ENCODE assay signal across 23 cellular contexts in the genomic region with DNA sequence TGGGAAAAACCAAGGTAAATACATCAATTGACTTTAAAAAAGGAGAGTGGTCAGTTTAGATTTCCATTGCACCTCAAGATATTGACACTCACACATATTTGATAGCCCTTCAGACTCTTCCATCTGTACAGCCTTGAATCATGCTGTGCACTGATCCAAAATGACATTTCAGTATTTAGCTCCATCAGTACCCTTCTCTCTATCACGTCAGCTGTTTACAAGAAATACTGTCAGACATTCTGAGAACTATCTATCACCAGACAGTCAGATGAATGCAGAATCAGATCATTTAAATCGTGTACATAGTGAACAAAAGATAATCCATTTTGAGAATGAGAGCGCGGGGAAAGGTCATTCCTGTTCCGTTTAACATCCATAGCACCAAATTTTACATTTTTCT.
"Had no signal": no experiment of that assay in that cellular context is flagged by ENCODE, and none has a peak within 500 bp of the region (broad histone marks: within the 10 kb centered on the region; RNA-seq: fewer than 3 reads in every experiment).

No MANE protein-coding gene starts in this region.

- H3K9me3 ChIP-seq: colonic mucosa, esophagus muscularis mucosa, esophagus squamous epithelium, gastroesophageal sphincter, heart left ventricle had no signal

- H3K27ac ChIP-seq: colonic mucosa, coronary artery, dorsolateral prefrontal cortex, epithelial cell of prostate, esophagus muscularis mucosa, esophagus squamous epithelium, foreskin keratinocyte, gastrocnemius medialis, gastroesophageal sphincter, heart left ventricle, heart right ventricle had no signal

- H3K27me3 ChIP-seq: colonic mucosa, dorsolateral prefrontal cortex, esophagus muscularis mucosa, esophagus squamous epithelium, foreskin keratinocyte, gastrocnemius medialis, gastroesophageal sphincter, heart left ventricle, heart right ventricle had no signal

- H3K36me3 ChIP-seq: colonic mucosa, esophagus muscularis mucosa, esophagus squamous epithelium, gastrocnemius medialis, gastroesophageal sphincter, heart left ventricle, heart right ventricle had no signal

- DNase-seq: colonic mucosa; cortex of kidney; dermis blood vessel endothelial cell; dorsolateral prefrontal cortex; effector CD4-positive, alpha-beta T cell; effector CD8-positive, alpha-beta T cell; effector memory CD4-positive, alpha-beta T cell; effector memory CD8-positive, alpha-beta T cell; endodermal cell; erythroblast; esophagus squamous epithelium; foreskin fibroblast; foreskin keratinocyte; foreskin melanocyte; gastrocnemius medialis; glutamatergic neuron; head of caudate nucleus; heart left ventricle; heart right ventricle had no signal

- H3K4me3 ChIP-seq: colonic mucosa, coronary artery, dorsolateral prefrontal cortex, esophagus muscularis mucosa, esophagus squamous epithelium, gastrocnemius medialis, gastroesophageal sphincter, heart left ventricle, heart right ventricle had no signal
